1 cellular context compared by ENCODE assay signal in the genomic region with DNA sequence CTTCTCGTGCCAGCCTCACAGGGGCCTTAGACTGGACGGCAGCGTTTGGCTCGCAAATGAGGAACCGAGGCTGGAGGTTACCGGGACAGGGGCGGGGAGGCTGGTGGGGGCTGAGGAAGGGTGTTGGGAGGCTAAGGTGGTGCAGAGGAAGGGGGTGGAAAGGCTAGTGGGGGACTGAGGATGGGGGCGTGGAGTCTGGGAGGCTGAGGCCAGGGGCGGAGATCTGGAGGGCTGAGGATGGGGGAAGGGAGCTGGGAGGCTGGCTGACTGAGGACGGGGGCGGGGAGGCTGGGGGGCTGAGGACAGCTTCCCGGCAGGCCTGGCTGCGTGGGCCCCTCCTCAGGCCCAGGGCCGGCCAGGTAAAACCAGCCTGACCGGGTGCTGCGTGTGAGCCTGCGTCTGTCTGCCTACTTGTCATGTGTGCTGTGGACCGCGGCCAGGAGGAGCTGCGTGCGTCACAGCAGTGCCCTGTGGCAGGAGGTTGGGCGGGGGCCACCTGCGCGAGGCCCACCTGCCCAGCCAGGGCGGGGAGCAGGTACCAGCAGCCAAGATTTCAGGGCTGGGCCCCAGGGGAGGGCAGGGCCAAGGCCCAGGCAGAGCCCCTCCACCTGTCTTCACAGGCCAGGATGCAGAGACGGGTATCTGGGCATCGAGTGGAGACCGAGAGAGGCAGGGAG.
TF ChIP-seq lines count a peak whose summit lies in the region.

No MANE protein-coding gene starts in this region.

TF ChIP-seq in Ishikawa, 13 proteins besides CTCF, POLR2A, EP300 and RAD21 (continued from another document):
- TF ChIP-seq EGR1 (IDR thresholded peaks at IDR 0.05), result no peak
- no peak for TF ChIP-seq TEAD4 (IDR thresholded peaks at IDR 0.05)
- TF ChIP-seq ZBTB7A (IDR thresholded peaks at IDR 0.05; ENCODE audit: low read depth), result peak; percentile 92
